23 cellular contexts compared by ENCODE assay signal in the genomic region with DNA sequence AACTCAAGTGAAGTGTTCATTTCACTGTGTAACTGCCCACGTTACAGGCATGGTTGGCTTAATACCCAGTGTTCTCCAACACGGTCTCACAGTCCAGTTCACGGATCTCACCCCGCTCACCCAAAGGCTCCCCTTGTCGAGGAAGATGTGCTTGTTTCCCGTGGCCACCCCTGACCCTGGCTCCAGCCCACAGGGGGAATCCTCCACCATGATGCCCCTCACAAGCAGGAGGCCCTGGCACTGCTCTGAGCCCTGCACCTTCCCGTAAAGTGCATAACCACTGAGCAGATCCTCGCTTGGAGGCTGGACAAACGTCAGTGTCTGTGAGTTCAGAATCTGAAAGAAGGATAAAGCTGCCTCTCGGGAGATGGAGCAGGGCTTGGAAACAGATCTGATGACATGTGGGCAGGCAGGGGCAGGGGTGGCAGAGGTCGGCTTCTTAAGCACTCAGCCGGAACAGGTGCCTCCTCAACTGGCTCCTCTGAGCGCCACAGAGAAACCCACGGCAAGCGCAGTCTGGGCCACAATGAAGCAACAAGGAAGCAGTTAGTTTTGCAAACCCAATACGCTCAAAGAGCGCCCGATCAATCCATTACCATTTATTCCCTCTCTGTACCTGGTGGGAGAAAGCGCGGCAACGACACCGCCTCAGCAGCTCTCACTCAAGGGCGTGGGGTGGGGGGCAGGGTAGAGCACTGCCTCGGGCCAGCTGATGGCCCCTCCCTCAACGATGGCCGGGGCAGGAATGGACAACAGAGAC. TPM values are rescaled to one million over a fixed set of nuclear protein-coding genes. Genes with fewer than 3 reads are reported as not detected.
DNase-seq lines count a peak whose midpoint lies in the region; ATAC-seq and TF ChIP-seq lines count a peak whose summit lies in the region.
"Had no signal": no experiment of that assay in that cellular context is flagged by ENCODE, and none has a peak within 500 bp of the region (broad histone marks: within the 10 kb centered on the region; RNA-seq: fewer than 3 reads in every experiment).

No MANE protein-coding gene starts in this region.

- no peak overlapping the region for H3K4ac ChIP-seq in neuronal stem cell (ENCODE audit: low read length)

- ATAC-seq in CD8-positive, alpha-beta T cell = no peak
- ATAC-seq: pancreas had no signal

- H4K91ac ChIP-seq in neuronal stem cell (ENCODE audit: low read depth, low read length, poor library complexity) = no peak overlapping the region

- no peak overlapping the region for H2BK15ac ChIP-seq in neuronal stem cell (ENCODE audit: low read length)

- no peaks in the 10 kb centered on the region for H3K27me3 Mint-ChIP-seq in T-helper 2 cell treated with Interferon-gamma antibody and Interleukin-4, amounts not matched to agents 5 μg/mL and 100 μg/mL, for 36 hours (ENCODE audit: low read depth)
- H3K27me3 Mint-ChIP-seq in CD8-positive, alpha-beta T cell (ENCODE audit: low read depth) = no peaks in the 10 kb centered on the region
- H3K27me3 Mint-ChIP-seq in chondrocyte (ENCODE audit: low read depth) = no peaks in the 10 kb centered on the region

- H3K79me1 ChIP-seq in neuronal stem cell (ENCODE audit: low read depth, low read length) = peaks cover 28% of the 10 kb centered on the region

- H2AK5ac ChIP-seq in neuronal stem cell (ENCODE audit: low read depth, low read length) = no peak overlapping the region

- H2BK12ac ChIP-seq in neuronal stem cell (ENCODE audit: low read length) = no peak overlapping the region

- peaks cover 17% of the 10 kb centered on the region for H3K4me1 ChIP-seq in CD8-positive, alpha-beta T cell (ENCODE audit: insufficient read depth, low read length)
- peaks cover 0 to 9% of the 10 kb centered on the region in 2 donors for H3K4me1 ChIP-seq in neuronal stem cell (ENCODE audit: control insufficient read depth in 2 of 2, insufficient read depth in 1 of 2, low read depth in 1 of 2, low read length in 2 of 2)
- H3K4me1 ChIP-seq: pancreas had no signal

- DNase-seq in T-helper 2 cell treated with Interferon-gamma antibody and Interleukin-4, amounts not matched to agents 5 μg/mL and 100 μg/mL, for 36 hours (ENCODE audit: low spot score) = no peak
- DNase-seq in T-helper 2 cell (no peak), chondrocyte (ENCODE audit: low spot score) (peak; percentile 84), neuronal stem cell (ENCODE audit: low spot score) (no peak), HT-29 (ENCODE audit: low spot score) (no peak), GDM1 (lab: John Stamatoyannopoulos, UW) (no peak), NCI-H82 treated with DMSO at 0.1 percent for 48 hours (lab: John Stamatoyannopoulos, UW; ENCODE audit: unreplicated experiment) (no peak)
- no peak for DNase-seq in CD8-positive, alpha-beta T cell
- DNase-seq: 8988T; activated CD4-positive, alpha-beta T cell treated with anti-CD3 and anti-CD28 coated beads for 1 hour; activated naive CD4-positive, alpha-beta T cell treated with anti-CD3 and anti-CD28 coated beads for 36 hours; C1 segment of cervical spinal cord; effector CD8-positive, alpha-beta T cell; Karpas-422; NCI-H1048; NCI-H1930; NCI-H226; NCI-H82; stimulated activated CD4-positive, alpha-beta T cell treated with anti-CD3 and anti-CD28 coated beads, Interleukin-2, amount 100 ng/mL, for 24 hours; T1000; upper lobe of left lung had no signal

- intact Hi-C loops in CD8-positive, alpha-beta T cell (cut with DNase I, micrococcal nuclease) = loop anchor here in 1 of 2 experiments (5.0 kb wide), 2 partner anchors 56 to 116 kb away; no protein-coding TSS in a partner anchor

- no peak overlapping the region for H3K4me3 Mint-ChIP-seq in T-helper 2 cell treated with Interferon-gamma antibody and Interleukin-4, amounts not matched to agents 5 μg/mL and 100 μg/mL, for 36 hours
- H3K4me3 Mint-ChIP-seq in CD8-positive, alpha-beta T cell = no peak overlapping the region
- no peak overlapping the region for H3K4me3 Mint-ChIP-seq in chondrocyte (ENCODE audit: unreplicated experiment)
- H3K4me3 Mint-ChIP-seq: activated naive CD4-positive, alpha-beta T cell treated with anti-CD3 and anti-CD28 coated beads for 36 hours had no signal

- H2AFZ ChIP-seq in neuronal stem cell (ENCODE audit: low read length) = no peak overlapping the region

- WGBS in neuronal stem cell (ENCODE audit: extremely low coverage in 2 of 2, insufficient read length in 2 of 2, insufficient replicate concordance in 1 of 2), 2 donors = no CpG with 5 or more reads among the region's 26 CpGs

- H3K9me3 Mint-ChIP-seq in T-helper 2 cell treated with Interferon-gamma antibody and Interleukin-4, amounts not matched to agents 5 μg/mL and 100 μg/mL, for 36 hours = no peaks in the 10 kb centered on the region
- H3K9me3 Mint-ChIP-seq in CD8-positive, alpha-beta T cell = no peaks in the 10 kb centered on the region
- H3K9me3 Mint-ChIP-seq in chondrocyte (ENCODE audit: low read depth) = no peaks in the 10 kb centered on the region
- H3K9me3 Mint-ChIP-seq: activated naive CD4-positive, alpha-beta T cell treated with anti-CD3 and anti-CD28 coated beads for 36 hours had no signal

- no peaks in the 10 kb centered on the region for H3K36me3 ChIP-seq in CD8-positive, alpha-beta T cell (ENCODE audit: insufficient read depth, low read length)
- peaks cover 6 to 25% of the 10 kb centered on the region in 2 donors for H3K36me3 ChIP-seq in neuronal stem cell (replicated peaks in 1 of 2; ENCODE audit: control insufficient read depth in 2 of 2, insufficient read depth in 2 of 2, low read length in 2 of 2)
- H3K36me3 ChIP-seq: pancreas had no signal

- H3K23ac ChIP-seq in neuronal stem cell (ENCODE audit: low read depth, low read length, poor library complexity) = no peak overlapping the region

- no peak overlapping the region for H2BK120ac ChIP-seq in neuronal stem cell (ENCODE audit: low read depth, low read length)

- H3K14ac ChIP-seq in neuronal stem cell (ENCODE audit: low read length) = no peak overlapping the region

- H3K18ac ChIP-seq in neuronal stem cell (ENCODE audit: low read length) = peak overlapping the region; percentile 70

- H3K27ac ChIP-seq in CD8-positive, alpha-beta T cell (ENCODE audit: low read depth, low read length) = no peak overlapping the region
- no peak overlapping the region for H3K27ac ChIP-seq in neuronal stem cell (replicated peaks; ENCODE audit: low read length)
- H3K27ac ChIP-seq: ascending aorta, pancreas, upper lobe of left lung had no signal

- peaks cover 3% of the 10 kb centered on the region for H3K36me3 Mint-ChIP-seq in T-helper 2 cell treated with Interferon-gamma antibody and Interleukin-4, amounts not matched to agents 5 μg/mL and 100 μg/mL, for 36 hours (ENCODE audit: low read depth)
- H3K36me3 Mint-ChIP-seq in CD8-positive, alpha-beta T cell = peaks cover 12% of the 10 kb centered on the region
- peaks cover 3% of the 10 kb centered on the region for H3K36me3 Mint-ChIP-seq in chondrocyte (ENCODE audit: low read depth)

- peaks cover 26% of the 10 kb centered on the region for H3K4me1 Mint-ChIP-seq in T-helper 2 cell treated with Interferon-gamma antibody and Interleukin-4, amounts not matched to agents 5 μg/mL and 100 μg/mL, for 36 hours (ENCODE audit: low read depth)
- peaks cover 31% of the 10 kb centered on the region for H3K4me1 Mint-ChIP-seq in CD8-positive, alpha-beta T cell (ENCODE audit: low read depth)
- no peaks in the 10 kb centered on the region for H3K4me1 Mint-ChIP-seq in chondrocyte (ENCODE audit: low read depth)

- no peak for TF ChIP-seq CTCF in CD8-positive, alpha-beta T cell (IDR thresholded peaks at IDR 0.05)
- no peak for TF ChIP-seq CTCF in chondrocyte (IDR thresholded peaks at IDR 0.05)

- no peak overlapping the region for H3K9ac ChIP-seq in neuronal stem cell (ENCODE audit: low read depth, low read length, poor library complexity)

- no peak overlapping the region for H4K8ac ChIP-seq in neuronal stem cell (ENCODE audit: low read depth, low read length)

- POLR2A ChIA-PET in CD8-positive, alpha-beta T cell (lab: Charles Lee) = interaction anchor here (0.9 kb wide), 1 partner anchor 98 kb away, joined by 3 read pairs; no protein-coding TSS in a partner anchor

- no peaks in the 10 kb centered on the region for H3K9me3 ChIP-seq in CD8-positive, alpha-beta T cell (ENCODE audit: low read length)
- peaks cover 1 to 9% of the 10 kb centered on the region in 2 donors for H3K9me3 ChIP-seq in neuronal stem cell (replicated peaks in 1 of 2; ENCODE audit: control insufficient read depth in 2 of 2, insufficient read depth in 1 of 2, low read depth in 1 of 2, low read length in 2 of 2)
- H3K9me3 ChIP-seq: ascending aorta, pancreas, upper lobe of left lung had no signal

- H3K4me3 ChIP-seq in CD8-positive, alpha-beta T cell (ENCODE audit: low read depth, low read length) = no peak overlapping the region
- H3K4me3 ChIP-seq in neuronal stem cell (ENCODE audit: low read length in 2 of 2) = no peak overlapping the region
- H3K4me3 ChIP-seq: ascending aorta, pancreas, upper lobe of left lung had no signal

- CTCF ChIA-PET in CD8-positive, alpha-beta T cell (lab: Charles Lee) = interaction anchor here (1.0 to 6.1 kb wide), 2 partner anchors 15 to 89 kb away, joined by 4 to 30 read pairs; no protein-coding TSS in a partner anchor

- no peak overlapping the region for H3K4me2 ChIP-seq in neuronal stem cell (ENCODE audit: insufficient read depth, low read length, poor library complexity, severe bottlenecking)

- H2BK5ac ChIP-seq in neuronal stem cell (ENCODE audit: low read length) = no peak overlapping the region

- no peaks in the 10 kb centered on the region for H3K27me3 ChIP-seq in CD8-positive, alpha-beta T cell (ENCODE audit: insufficient read depth, low read length)
- H3K27me3 ChIP-seq in neuronal stem cell (ENCODE audit: control insufficient read depth in 3 of 3, insufficient read depth in 3 of 3, low read depth in 1 of 3, low read length in 3 of 3) = no peaks in the 10 kb centered on the region
- H3K27me3 ChIP-seq: ascending aorta, pancreas, upper lobe of left lung had no signal

- peak overlapping the region; percentile 23 for H3K27ac Mint-ChIP-seq in T-helper 2 cell treated with Interferon-gamma antibody and Interleukin-4, amounts not matched to agents 5 μg/mL and 100 μg/mL, for 36 hours
- H3K27ac Mint-ChIP-seq in CD8-positive, alpha-beta T cell = peak overlapping the region; percentile 49
- no peak overlapping the region for H3K27ac Mint-ChIP-seq in chondrocyte (ENCODE audit: unreplicated experiment)

RNA-seq across cellular contexts. Expression of a gene that starts 17.6 kb away (rescaled TPM):
- total RNA-seq in CD8-positive, alpha-beta T cell = 10 to 100 TPM; 28.3 to 35.7 TPM
- total RNA-seq in chondrocyte = 16.4 to 27.0 TPM (median 22.3 TPM) in 3 replicates
- 15.9 TPM for polyA plus RNA-seq in neuronal stem cell (2013, experiment 1 of 2)
- polyA plus RNA-seq in neuronal stem cell (2013, experiment 2 of 2) = 18.7 TPM
- total RNA-seq in HT-29 (2014; rRNA removed; shearing (Covaris generic)) = 16.0 and 19.9 TPM in 2 replicates
